17 cellular contexts compared by ENCODE assay signal in the genomic region with DNA sequence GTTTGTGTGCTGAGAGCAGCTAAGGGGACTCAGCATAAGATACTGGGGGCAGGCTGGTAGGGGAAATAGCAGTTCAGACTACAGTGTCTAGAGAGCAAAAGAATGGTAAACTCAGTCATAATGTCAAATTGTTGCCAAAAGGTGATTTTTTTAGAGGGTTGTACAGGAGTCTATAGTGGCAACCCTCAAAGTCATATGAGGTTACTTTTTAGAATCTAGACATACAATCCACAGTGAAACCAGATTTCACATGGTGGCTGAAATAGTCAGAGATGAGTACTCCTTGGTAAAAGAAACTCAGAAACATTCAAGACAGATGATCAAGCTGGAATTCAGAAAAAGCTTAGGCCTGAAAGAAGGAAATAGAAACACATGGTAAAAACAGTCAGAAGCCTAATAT.
"Had no signal": no experiment of that assay in that cellular context is flagged by ENCODE, and none has a peak within 500 bp of the region (broad histone marks: within the 10 kb centered on the region; RNA-seq: fewer than 3 reads in every experiment).

No MANE protein-coding gene starts in this region.

- H3K27ac ChIP-seq: dorsolateral prefrontal cortex, prostate gland, right atrium auricular region, thoracic aorta, tibial nerve, upper lobe of right lung, uterus had no signal

- H3K4me3 ChIP-seq: dorsolateral prefrontal cortex, lung, prostate gland, right atrium auricular region, thoracic aorta, tibial nerve, upper lobe of right lung, uterus had no signal

- H3K4me1 ChIP-seq: prostate gland, right atrium auricular region, tibial nerve, upper lobe of right lung, uterus had no signal

- ATAC-seq: left lobe of liver; natural killer cell; sciatic nerve; stimulated activated effector memory CD8-positive, alpha-beta T cell treated with anti-CD3 and anti-CD28 coated beads, Interleukin-12 subunit alpha, Interleukin-12 subunit beta, amount 100 ng/mL, for 72 hours; upper lobe of right lung had no signal

- H3K9me3 ChIP-seq: prostate gland, thoracic aorta, tibial nerve, upper lobe of right lung, uterus had no signal

- H3K36me3 ChIP-seq: prostate gland, right atrium auricular region, thoracic aorta, tibial nerve, upper lobe of right lung, uterus had no signal

- H3K27me3 ChIP-seq: dorsolateral prefrontal cortex, right atrium auricular region, tibial nerve, upper lobe of right lung, uterus had no signal

- DNase-seq: dorsolateral prefrontal cortex; effector CD4-positive, alpha-beta T cell; natural killer cell; nucleus accumbens; stimulated activated CD4-positive, alpha-beta T cell treated with anti-CD3 and anti-CD28 coated beads, Interleukin-2, amount 100 ng/mL, for 24 hours; stimulated activated CD4-positive, alpha-beta T cell treated with anti-CD3 and anti-CD28 coated beads, Interleukin-4, amount 100 ng/mL, for 24 hours; stimulated activated naive CD4-positive, alpha-beta T cell treated with Interleukin-2 at 50 U/mL for 16 hours; upper lobe of right lung; uterus had no signal
